1 cellular context compared by ENCODE assay signal in genomic region chr9:114930063-114930812, GRCh38.
TF ChIP-seq lines count a peak whose summit lies in the region.

TSS of gene TNFSF8 (minus strand) at chr9:114930591. CDS start at chr9:114930303, 288 bp downstream.

TF ChIP-seq in WTC11, 78 proteins besides CTCF, POLR2A, EP300 and RAD21 (continued from another document):
- TF ChIP-seq, protein P1, sequence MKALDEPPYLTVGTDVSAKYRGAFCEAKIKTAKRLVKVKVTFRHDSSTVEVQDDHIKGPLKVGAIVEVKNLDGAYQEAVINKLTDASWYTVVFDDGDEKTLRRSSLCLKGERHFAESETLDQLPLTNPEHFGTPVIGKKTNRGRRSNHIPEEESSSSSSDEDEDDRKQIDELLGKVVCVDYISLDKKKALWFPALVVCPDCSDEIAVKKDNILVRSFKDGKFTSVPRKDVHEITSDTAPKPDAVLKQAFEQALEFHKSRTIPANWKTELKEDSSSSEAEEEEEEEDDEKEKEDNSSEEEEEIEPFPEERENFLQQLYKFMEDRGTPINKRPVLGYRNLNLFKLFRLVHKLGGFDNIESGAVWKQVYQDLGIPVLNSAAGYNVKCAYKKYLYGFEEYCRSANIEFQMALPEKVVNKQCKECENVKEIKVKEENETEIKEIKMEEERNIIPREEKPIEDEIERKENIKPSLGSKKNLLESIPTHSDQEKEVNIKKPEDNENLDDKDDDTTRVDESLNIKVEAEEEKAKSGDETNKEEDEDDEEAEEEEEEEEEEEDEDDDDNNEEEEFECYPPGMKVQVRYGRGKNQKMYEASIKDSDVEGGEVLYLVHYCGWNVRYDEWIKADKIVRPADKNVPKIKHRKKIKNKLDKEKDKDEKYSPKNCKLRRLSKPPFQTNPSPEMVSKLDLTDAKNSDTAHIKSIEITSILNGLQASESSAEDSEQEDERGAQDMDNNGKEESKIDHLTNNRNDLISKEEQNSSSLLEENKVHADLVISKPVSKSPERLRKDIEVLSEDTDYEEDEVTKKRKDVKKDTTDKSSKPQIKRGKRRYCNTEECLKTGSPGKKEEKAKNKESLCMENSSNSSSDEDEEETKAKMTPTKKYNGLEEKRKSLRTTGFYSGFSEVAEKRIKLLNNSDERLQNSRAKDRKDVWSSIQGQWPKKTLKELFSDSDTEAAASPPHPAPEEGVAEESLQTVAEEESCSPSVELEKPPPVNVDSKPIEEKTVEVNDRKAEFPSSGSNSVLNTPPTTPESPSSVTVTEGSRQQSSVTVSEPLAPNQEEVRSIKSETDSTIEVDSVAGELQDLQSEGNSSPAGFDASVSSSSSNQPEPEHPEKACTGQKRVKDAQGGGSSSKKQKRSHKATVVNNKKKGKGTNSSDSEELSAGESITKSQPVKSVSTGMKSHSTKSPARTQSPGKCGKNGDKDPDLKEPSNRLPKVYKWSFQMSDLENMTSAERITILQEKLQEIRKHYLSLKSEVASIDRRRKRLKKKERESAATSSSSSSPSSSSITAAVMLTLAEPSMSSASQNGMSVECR (CRISPR knock-in tag; IDR thresholded peaks at IDR 0.05; ENCODE audit: borderline replicate concordance) = no peak
- no peak for TF ChIP-seq JAZF1 (CRISPR knock-in tag; IDR thresholded peaks at IDR 0.05)
- TF ChIP-seq ESRRA (CRISPR knock-in tag; IDR thresholded peaks at IDR 0.05; ENCODE audit: borderline replicate concordance) = no peak
- TF ChIP-seq ZNF396 (CRISPR knock-in tag; IDR thresholded peaks at IDR 0.05; ENCODE audit: borderline replicate concordance) = no peak
